Comparison of ENCODE assay signal across 9 cellular contexts in genomic region chr10:90960355-90960814, GRCh38. TPM values are rescaled to one million over a fixed set of nuclear protein-coding genes. Genes with fewer than 3 reads are reported as not detected.
A peak's percentile ranks its signal among the peaks of the same experiment; 100 is the strongest.
DNase-seq lines count a peak whose midpoint lies in the region; ATAC-seq, FAIRE-seq and TF ChIP-seq lines count a peak whose summit lies in the region.
"Had no signal": no experiment of that assay in that cellular context is flagged by ENCODE, and none has a peak within 500 bp of the region (broad histone marks: within the 10 kb centered on the region; RNA-seq: fewer than 3 reads in every experiment).

No MANE protein-coding gene starts in this region.

- CTCF ChIA-PET in A549 (lab: Yijun Ruan, JAX): interaction anchor here (0.5 to 2.5 kb wide), 5 partner anchors 13 to 1275 kb away, joined by 3 to 9 read pairs (median 4); no protein-coding TSS in a partner anchor

- TF ChIP-seq EP300 in A549 (IDR thresholded peaks at IDR 0.05): no peak

- no peak for TF ChIP-seq RAD21 in A549 (conservative IDR thresholded peaks at IDR 0.05 in 1 of 2, IDR thresholded peaks at IDR 0.05 in 1 of 2)

- H3K27me3 ChIP-seq in aorta (ENCODE audit: control insufficient read depth in 1 of 2, insufficient read depth in 2 of 2, low read length in 1 of 2) (no peaks in the 10 kb centered on the region), SJCRH30 (no peaks in the 10 kb centered on the region)
- H3K27me3 ChIP-seq: right lobe of liver had no signal

- FAIRE-seq in A549 (lab: Jason Lieb, UNC): peak; percentile 85

- DNase-seq in A549 (ENCODE audit: low read depth in 1 of 2, low spot score in 1 of 2) (peak; percentile 28 to 61), fibroblast of gingiva (ENCODE audit: low read depth) (peak; percentile 90), aorta (no peak), RPMI8226 (no peak), SJCRH30 (no peak)
- DNase-seq: right lobe of liver had no signal

- H3K9me3 ChIP-seq in A549 (no peaks in the 10 kb centered on the region; the same call in 2 of the 3 replicates), aorta (ENCODE audit: control insufficient read depth, low read length) (no peaks in the 10 kb centered on the region), SJCRH30 (replicated peaks) (no peaks in the 10 kb centered on the region)
- H3K9me3 ChIP-seq: right lobe of liver had no signal

- intact Hi-C loops in aorta (cut with DNase I): no loop called here

- TF ChIP-seq CTCF in A549 (IDR thresholded peaks at IDR 0.05): no peak

- H3K27ac ChIP-seq in A549 (peak overlapping the region; percentile 33 to 66; a peak in 3 of 6 replicates), aorta (ENCODE audit: low read depth in 1 of 2, low read length in 2 of 2) (peak overlapping the region; percentile 57 to 91), SJCRH30 (no peak overlapping the region)
- H3K27ac ChIP-seq: right lobe of liver had no signal

- TF ChIP-seq POLR2A in A549 (IDR thresholded peaks at IDR 0.05; ENCODE audit: low read length): no peak

- POLR2A ChIA-PET in A549 (lab: Yijun Ruan, JAX): no interaction called here

- peak; percentile 83 to 90 for ATAC-seq in A549
- peak; percentile 81 for ATAC-seq in GM19395 (IDR thresholded peaks at IDR 0.05; ENCODE audit: unreplicated experiment)
- peak; percentile 55 for ATAC-seq in HG03575 (IDR thresholded peaks at IDR 0.05; ENCODE audit: extremely low read depth, insufficient number of reproducible peaks, low FRiP score, unreplicated experiment)
- ATAC-seq in aorta (ENCODE audit: low FRiP score): peak; percentile 79
- no peak for ATAC-seq in GM18498 (IDR thresholded peaks at IDR 0.05; ENCODE audit: unreplicated experiment)

- H3K4me3 ChIP-seq in A549 (no peak overlapping the region), aorta (ENCODE audit: low read length in 2 of 2) (no peak overlapping the region), SJCRH30 (no peak overlapping the region)
- H3K4me3 ChIP-seq: right lobe of liver had no signal

- H3K36me3 ChIP-seq in aorta (ENCODE audit: control insufficient read depth in 1 of 2, insufficient read depth in 2 of 2, low read length in 1 of 2): no peaks in the 10 kb centered on the region
- H3K36me3 ChIP-seq in SJCRH30: no peaks in the 10 kb centered on the region
- H3K36me3 ChIP-seq: right lobe of liver had no signal

- peak overlapping the region; percentile 42 for H3K4me2 ChIP-seq in A549

- H3K4me1 ChIP-seq in A549 (peaks cover 24% of the 10 kb centered on the region), aorta (ENCODE audit: control insufficient read depth in 1 of 2, insufficient read depth in 2 of 2, low read length in 2 of 2) (peaks cover 0 to 4% of the 10 kb centered on the region in 2 donors), SJCRH30 (no peaks in the 10 kb centered on the region)
- H3K4me1 ChIP-seq: right lobe of liver had no signal

TF ChIP-seq in A549, 52 proteins besides CTCF, POLR2A, EP300 and RAD21 (continues in another document):
- TF ChIP-seq HES2 (IDR thresholded peaks at IDR 0.05) (no peak), E2F6 (IDR thresholded peaks at IDR 0.05; ENCODE audit: borderline replicate concordance, low read depth) (no peak), KDM1A (IDR thresholded peaks at IDR 0.05; ENCODE audit: low read depth) (no peak), HMGXB4 (CRISPR knock-in tag; IDR thresholded peaks at IDR 0.05; ENCODE audit: borderline replicate concordance) (no peak), RARB (CRISPR knock-in tag; IDR thresholded peaks at IDR 0.05) (no peak), MAX (IDR thresholded peaks at IDR 0.05) (no peak), PBX3 (IDR thresholded peaks at IDR 0.05) (no peak), JUNB (IDR thresholded peaks at IDR 0.05) (0 out of 2 replicates have a peak, but pooled peaks have one; percentile 32), REST (IDR thresholded peaks at IDR 0.05) (no peak), ZC3H11A (IDR thresholded peaks at IDR 0.05) (no peak), HEYL (CRISPR knock-in tag; IDR thresholded peaks at IDR 0.05) (no peak), MYC (IDR thresholded peaks at IDR 0.05; ENCODE audit: borderline replicate concordance, low read length) (no peak), FOXS1 (CRISPR knock-in tag; IDR thresholded peaks at IDR 0.05) (no peak), HOXA7 (CRISPR knock-in tag; IDR thresholded peaks at IDR 0.05) (no peak), FOSL2 (IDR thresholded peaks at IDR 0.05) (peak; percentile 25; the same call in 1 of the 2 replicates), FOSL2 (CRISPR knock-in tag; IDR thresholded peaks at IDR 0.05) (peak; percentile 90), MAFK (IDR thresholded peaks at IDR 0.05; ENCODE audit: partially characterized antibody) (peak; percentile 57), CHD4 (IDR thresholded peaks at IDR 0.05; ENCODE audit: borderline replicate concordance) (no peak), POLR2AphosphoS2 (conservative IDR thresholded peaks at IDR 0.05; ENCODE audit: low read length) (no peak), ZSCAN20 (CRISPR knock-in tag; IDR thresholded peaks at IDR 0.05) (no peak), SREBF2 (IDR thresholded peaks at IDR 0.05) (no peak), SMC3 (IDR thresholded peaks at IDR 0.05) (no peak), RFX5 (IDR thresholded peaks at IDR 0.05) (no peak), TFCP2L1 (CRISPR knock-in tag; IDR thresholded peaks at IDR 0.05) (no peak)

RNA-seq across cellular contexts. Expression of gene ANKRD1, which starts 39.5 kb away (rescaled TPM):
- polyA plus RNA-seq in A549 (2011; rRNA removed) (8.5 and 17.1 TPM in 2 replicates), A549 (2017; fragmentation: RNase III; extraction: RNeasy Plus Mini Kit Qiagen cat#74134 plus additional on column Dnase treatment) (6.8 to 14.0 TPM (median 10.7 TPM) in 3 replicates), aorta (10 to 100 TPM in 1 of 2 donors, 1 to 10 TPM in 1; 4.1 to 38.9 TPM)
- polyA plus RNA-seq in A549 (2012; cell fraction: cytosol; rRNA removed): 12.8 and 14.5 TPM in 2 replicates
- 9.8 and 11.7 TPM in 2 replicates for polyA plus RNA-seq in A549 (2012; cell fraction: nucleus; rRNA removed)
- 5.8 and 7.4 TPM in 2 replicates for polyA minus RNA-seq in A549 (2011; rRNA and poly(A)+ RNA removed)
- 10 to 100 TPM in 1 of 2 donors, under 1 TPM in 1; 0.30 to 62.9 TPM for total RNA-seq in aorta
- total RNA-seq in SJCRH30 (2014; rRNA removed; shearing (Covaris generic)): 2.6 and 3.7 TPM in 2 replicates

Comparison
In these comparisons a context has a peak if more than half of its experiments do, and no peak if none do; other contexts are left out.
1. DNase-seq: peak in A549 (2 of 2) and fibroblast of gingiva (single experiment); none in aorta (0 of 2), RPMI8226 (single experiment) and SJCRH30 (0 of 2).